ENCODE assay signal across 10 cellular contexts in genomic region chr3:153043729-153044314, GRCh38.
DNase-seq lines count a peak whose midpoint lies in the region; ATAC-seq lines count a peak whose summit lies in the region.
"Had no signal": no experiment of that assay in that cellular context is flagged by ENCODE, and none has a peak within 500 bp of the region (broad histone marks: within the 10 kb centered on the region; RNA-seq: fewer than 3 reads in every experiment).

No MANE protein-coding gene starts in this region.

- DNase-seq in activated CD4-positive, alpha-beta T cell treated with anti-CD3 and anti-CD28 coated beads for 36 hours = no peak
- DNase-seq in activated CD4-positive, alpha-beta T cell treated with anti-CD3 and anti-CD28 coated beads, Interleukin-2, amount 50 U/mL, for 48 hours = no peak
- DNase-seq in T-helper 17 cell (no peak), fibroblast of peridontal ligament (ENCODE audit: extremely low read depth) (peak; percentile 70), A172 (ENCODE audit: low spot score) (no peak), G401 (ENCODE audit: low spot score) (no peak)
- no peak for DNase-seq in activated CD4-positive, CD25-positive, alpha-beta regulatory T cell treated with anti-CD3 and anti-CD28 coated beads, Interleukin-2, amount 50 U/mL, for 72 hours
- DNase-seq: NCI-H187, stomach had no signal

- CTCF ChIA-PET in activated CD4-positive, alpha-beta T cell treated with anti-CD3 and anti-CD28 coated beads for 36 hours (lab: Charles Lee) = interaction anchor here (0.6 to 1.5 kb wide), 24 partner anchors 10 to 927 kb away, joined by 3 to 9 read pairs (median 4); no protein-coding TSS in a partner anchor

- peak overlapping the region in 17 of 21 experiments; percentile 48 to 89 (median 65) for H3K27ac ChIP-seq in skin epidermis

- H3K9me3 ChIP-seq in T-helper 17 cell (ENCODE audit: control insufficient read depth, low read length, poor library complexity, severe bottlenecking) = no peaks in the 10 kb centered on the region
- H3K9me3 ChIP-seq: stomach had no signal

- peaks cover 2% of the 10 kb centered on the region for H3K27me3 Mint-ChIP-seq in activated CD4-positive, alpha-beta T cell treated with anti-CD3 and anti-CD28 coated beads for 36 hours
- peaks cover 4% of the 10 kb centered on the region for H3K27me3 Mint-ChIP-seq in T-helper 17 cell

- H3K27ac Mint-ChIP-seq in activated CD4-positive, alpha-beta T cell treated with anti-CD3 and anti-CD28 coated beads for 36 hours = no peak overlapping the region
- no peak overlapping the region for H3K27ac Mint-ChIP-seq in T-helper 17 cell

- peaks cover 3% of the 10 kb centered on the region for H3K4me1 Mint-ChIP-seq in activated CD4-positive, alpha-beta T cell treated with anti-CD3 and anti-CD28 coated beads for 36 hours
- peaks cover 2% of the 10 kb centered on the region for H3K4me1 Mint-ChIP-seq in T-helper 17 cell

- in situ Hi-C loops in G401 (cut with HindIII; ENCODE audit: low sequenced_read_pairs) = no loop called here

- no peaks in the 10 kb centered on the region for H3K36me3 Mint-ChIP-seq in activated CD4-positive, alpha-beta T cell treated with anti-CD3 and anti-CD28 coated beads for 36 hours (ENCODE audit: low read depth)
- no peaks in the 10 kb centered on the region for H3K36me3 Mint-ChIP-seq in T-helper 17 cell (ENCODE audit: low read depth)

- H3K9me3 Mint-ChIP-seq in activated CD4-positive, alpha-beta T cell treated with anti-CD3 and anti-CD28 coated beads for 36 hours (ENCODE audit: low read depth) = no peaks in the 10 kb centered on the region

- ATAC-seq in activated CD4-positive, alpha-beta T cell treated with anti-CD3 and anti-CD28 coated beads for 36 hours = no peak
- no peak for ATAC-seq in T-helper 17 cell

- peak overlapping the region; percentile 32 for H3K4me3 Mint-ChIP-seq in activated CD4-positive, alpha-beta T cell treated with anti-CD3 and anti-CD28 coated beads for 36 hours
- H3K4me3 Mint-ChIP-seq in T-helper 17 cell = peak overlapping the region; percentile 49

- peak overlapping the region in 2 of 7 experiments; percentile 20 to 23 for H3K4me3 ChIP-seq in skin epidermis

- intact Hi-C loops in activated CD4-positive, alpha-beta T cell treated with anti-CD3 and anti-CD28 coated beads for 36 hours (cut with DNase I, micrococcal nuclease) = loop anchor here (1.0 to 5.0 kb wide), 8 partner anchors 117 to 973 kb away; no protein-coding TSS in a partner anchor

- POLR2A ChIA-PET in activated CD4-positive, alpha-beta T cell treated with anti-CD3 and anti-CD28 coated beads for 36 hours (lab: Charles Lee) = interaction anchor here (0.8 kb wide), 1 partner anchor 15 kb away, joined by 5 read pairs; no protein-coding TSS in a partner anchor
